1 cellular context compared by ENCODE assay signal in the genomic region with DNA sequence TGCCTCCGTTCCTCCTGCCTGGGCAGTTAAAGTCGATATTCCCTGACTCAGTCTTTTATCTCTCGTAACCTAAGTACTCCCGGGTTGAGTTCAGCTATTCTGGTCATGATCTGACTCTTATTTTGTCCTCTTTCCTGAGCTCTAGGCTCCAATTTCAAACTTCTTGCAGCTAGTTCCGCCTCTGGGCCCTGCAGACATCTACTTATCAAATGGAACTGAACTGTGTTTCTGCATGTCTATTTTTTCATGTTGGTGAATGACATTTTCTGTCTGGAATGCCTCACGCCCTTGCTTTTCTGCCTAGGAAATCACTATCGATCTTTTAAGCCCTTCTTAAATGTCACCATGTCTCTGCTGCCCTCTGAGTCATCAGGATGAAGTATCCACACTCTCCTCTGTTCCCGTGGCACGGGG.
TF ChIP-seq lines count a peak whose summit lies in the region.

No MANE protein-coding gene starts in this region.

TF ChIP-seq in K562, 482 proteins besides CTCF, POLR2A, EP300 and RAD21 (continued from another document):
- TF ChIP-seq NR2C1 (IDR thresholded peaks at IDR 0.05) (no peak), NR2C1 (tag; IDR thresholded peaks at IDR 0.05) (0 out of 2 replicates have a peak, but pooled peaks have one; percentile 20), HMBOX1 (IDR thresholded peaks at IDR 0.05) (peak; percentile 72; the same call in 1 of the 2 replicates), MED1 (CRISPR knock-in tag; IDR thresholded peaks at IDR 0.05; ENCODE audit: borderline replicate concordance) (no peak), ZNF76 (CRISPR knock-in tag; IDR thresholded peaks at IDR 0.05; ENCODE audit: borderline replicate concordance) (no peak), MYNN (IDR thresholded peaks at IDR 0.05) (peak; percentile 98), MYNN (CRISPR knock-in tag; IDR thresholded peaks at IDR 0.05) (peak; percentile 78; the same call in 1 of the 2 replicates), MAFG (tag; conservative IDR thresholded peaks at IDR 0.05) (peak; percentile 49), PCBP2 (IDR thresholded peaks at IDR 0.05; ENCODE audit: low read depth, low read length, poor library complexity, severe bottlenecking) (no peak)
